In the genomic region with DNA sequence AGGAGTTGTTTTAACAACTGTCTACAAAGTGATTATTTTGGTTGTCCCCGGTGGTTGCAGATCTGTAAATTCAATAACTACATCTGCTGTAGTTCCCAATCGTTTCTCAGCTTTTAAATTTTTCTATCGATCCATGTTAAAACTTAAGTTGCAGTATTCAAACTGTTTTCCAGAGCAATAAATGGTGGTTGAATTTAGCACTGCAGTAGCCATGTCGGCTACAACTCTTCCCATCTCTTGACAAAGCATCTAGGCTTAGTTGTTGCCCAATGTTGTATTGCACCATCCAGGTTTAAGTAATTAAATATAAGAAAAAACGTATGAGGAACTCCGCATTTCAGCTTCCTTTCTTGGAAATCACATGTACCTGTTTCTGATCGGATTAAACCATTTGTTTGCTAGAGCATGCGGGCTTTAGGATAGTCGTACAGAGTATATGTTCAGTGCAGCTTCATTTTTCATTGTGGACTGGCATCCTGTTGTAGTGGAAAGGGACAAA, we compare ENCODE assay signal across 8 cellular contexts. TPM values are rescaled to one million over a fixed set of nuclear protein-coding genes. Genes with fewer than 3 reads are reported as not detected.
DNase-seq lines count a peak whose midpoint lies in the region; ATAC-seq and TF ChIP-seq lines count a peak whose summit lies in the region.

No MANE protein-coding gene starts in this region.

- peak overlapping the region; percentile 75; the same call in 1 of the 2 replicates for H3K27ac ChIP-seq in HUES6 (ENCODE audit: low read depth, low read length)

- TF ChIP-seq CTCF in AG09319 (IDR thresholded peaks at IDR 0.05; ENCODE audit: low read depth, low read length): no peak

- H3K9me3 ChIP-seq in HUES6 (ENCODE audit: control insufficient read depth, insufficient read depth, low read depth, low read length) (0 out of 2 replicates have a peak, but pooled peaks cover 3% of the 10 kb centered on the region), iPS-18c (ENCODE audit: control insufficient read depth, insufficient read depth, low read length) (no peaks in the 10 kb centered on the region)

- peaks cover 22% of the 10 kb centered on the region for H3K36me3 Mint-ChIP-seq in activated T-helper 1 cell treated with anti-CD3 and anti-CD28 coated beads, Interleukin-12 subunit alpha, Interleukin-12 subunit beta, Interleukin-2, Interleukin-4 antibody, amounts not matched to agents 30 ng/mL and 10 ng/mL and 1 ng/mL, durations not matched to agents 14 hours and 24 hours and 36 hours (ENCODE audit: low read depth)

- no peaks in the 10 kb centered on the region for H3K27me3 ChIP-seq in HUES6 (ENCODE audit: control insufficient read depth, insufficient read depth, low read length)

- H3K4me3 ChIP-seq in HUES6 (ENCODE audit: low read depth, low read length) (peak overlapping the region; percentile 91), iPS-18c (ENCODE audit: insufficient read depth, low read depth, low read length) (peak overlapping the region; percentile 94)

- H3K9me3 Mint-ChIP-seq in activated T-helper 1 cell treated with anti-CD3 and anti-CD28 coated beads, Interleukin-12 subunit alpha, Interleukin-12 subunit beta, Interleukin-2, Interleukin-4 antibody, amounts not matched to agents 30 ng/mL and 10 ng/mL and 1 ng/mL, durations not matched to agents 14 hours and 24 hours and 36 hours: no peaks in the 10 kb centered on the region

- peak overlapping the region; percentile 90 for H3K9ac ChIP-seq in HUES6 (ENCODE audit: low read length)

- H3K36me3 ChIP-seq in HUES6 (ENCODE audit: control insufficient read depth, insufficient read depth, low read length): peaks cover 9% of the 10 kb centered on the region; the same call in 1 of the 2 replicates

- DNase-seq in AG09319 (ENCODE audit: extremely low read depth, low read depth) (peak; percentile 56), superior temporal gyrus (ENCODE audit: extremely low spot score) (peak; percentile 30), NCI-H748 (lab: John Stamatoyannopoulos, UW; ENCODE audit: unreplicated experiment) (no peak), LoVo (ENCODE audit: low spot score) (no peak)
- DNase-seq in activated T-helper 1 cell treated with anti-CD3 and anti-CD28 coated beads, Interleukin-12 subunit alpha, Interleukin-12 subunit beta, Interleukin-2, Interleukin-4 antibody, amounts not matched to agents 30 ng/mL and 10 ng/mL and 1 ng/mL, durations not matched to agents 14 hours and 24 hours and 36 hours (ENCODE audit: low spot score): no peak

- H3K27me3 Mint-ChIP-seq in activated T-helper 1 cell treated with anti-CD3 and anti-CD28 coated beads, Interleukin-12 subunit alpha, Interleukin-12 subunit beta, Interleukin-2, Interleukin-4 antibody, amounts not matched to agents 30 ng/mL and 10 ng/mL and 1 ng/mL, durations not matched to agents 14 hours and 24 hours and 36 hours (ENCODE audit: insufficient read depth): no peaks in the 10 kb centered on the region

- H3K4me1 Mint-ChIP-seq in activated T-helper 1 cell treated with anti-CD3 and anti-CD28 coated beads, Interleukin-12 subunit alpha, Interleukin-12 subunit beta, Interleukin-2, Interleukin-4 antibody, amounts not matched to agents 30 ng/mL and 10 ng/mL and 1 ng/mL, durations not matched to agents 14 hours and 24 hours and 36 hours (ENCODE audit: low read depth): peaks cover 35% of the 10 kb centered on the region

- ATAC-seq in HG03457 (IDR thresholded peaks at IDR 0.05; ENCODE audit: unreplicated experiment): no peak

- intact Hi-C loops in activated T-helper 1 cell treated with anti-CD3 and anti-CD28 coated beads, Interleukin-12 subunit alpha, Interleukin-12 subunit beta, Interleukin-2, Interleukin-4 antibody, amounts not matched to agents 30 ng/mL and 10 ng/mL and 1 ng/mL, durations not matched to agents 14 hours and 24 hours and 36 hours (cut with micrococcal nuclease): loop anchor here (1.0 to 5.0 kb wide), 4 partner anchors 11 to 1645 kb away; a partner anchor contains a TSS

- peak overlapping the region; percentile 87 for H3K4me3 Mint-ChIP-seq in activated T-helper 1 cell treated with anti-CD3 and anti-CD28 coated beads, Interleukin-12 subunit alpha, Interleukin-12 subunit beta, Interleukin-2, Interleukin-4 antibody, amounts not matched to agents 30 ng/mL and 10 ng/mL and 1 ng/mL, durations not matched to agents 14 hours and 24 hours and 36 hours

- H3K27ac Mint-ChIP-seq in activated T-helper 1 cell treated with anti-CD3 and anti-CD28 coated beads, Interleukin-12 subunit alpha, Interleukin-12 subunit beta, Interleukin-2, Interleukin-4 antibody, amounts not matched to agents 30 ng/mL and 10 ng/mL and 1 ng/mL, durations not matched to agents 14 hours and 24 hours and 36 hours: peak overlapping the region; percentile 80

- peaks cover 20% of the 10 kb centered on the region for H3K4me1 ChIP-seq in HUES6 (ENCODE audit: control insufficient read depth, insufficient read depth, low read length)

RNA-seq across cellular contexts. Expression of a gene that starts 1.0 kb away (rescaled TPM):
- total RNA-seq in activated T-helper 1 cell treated with anti-CD3 and anti-CD28 coated beads, Interleukin-12 subunit alpha, Interleukin-12 subunit beta, Interleukin-2, Interleukin-4 antibody, amounts not matched to agents 30 ng/mL and 10 ng/mL and 1 ng/mL, durations not matched to agents 14 hours and 24 hours and 36 hours: 80.7 and 82.3 TPM in 2 replicates

RNA-seq across cellular contexts. Expression of a gene that starts 27.7 kb away (rescaled TPM):
- total RNA-seq in activated T-helper 1 cell treated with anti-CD3 and anti-CD28 coated beads, Interleukin-12 subunit alpha, Interleukin-12 subunit beta, Interleukin-2, Interleukin-4 antibody, amounts not matched to agents 30 ng/mL and 10 ng/mL and 1 ng/mL, durations not matched to agents 14 hours and 24 hours and 36 hours: 47.2 and 47.6 TPM in 2 replicates

Comparison
In these comparisons a context has a peak if more than half of its experiments do, and no peak if none do; other contexts are left out.
1. DNase-seq: peak in AG09319 (single experiment) and superior temporal gyrus (single experiment); none in activated T-helper 1 cell treated with anti-CD3 and anti-CD28 coated beads, Interleukin-12 subunit alpha, Interleukin-12 subunit beta, Interleukin-2, Interleukin-4 antibody, amounts not matched to agents 30 ng/mL and 10 ng/mL and 1 ng/mL, durations not matched to agents 14 hours and 24 hours and 36 hours (single experiment), NCI-H748 (single experiment) and LoVo (single experiment).